Comparison of ENCODE assay signal across 8 cellular contexts in genomic region chr19:43784251-43784980, GRCh38. TPM values are rescaled to one million over a fixed set of nuclear protein-coding genes. Genes with fewer than 3 reads are reported as not detected.
DNase-seq lines count a peak whose midpoint lies in the region; ATAC-seq and TF ChIP-seq lines count a peak whose summit lies in the region.

No MANE protein-coding gene starts in this region.

- H3K4me1 Mint-ChIP-seq in stimulated activated naive CD8-positive, alpha-beta T cell treated with anti-CD3 and anti-CD28 coated beads, Interleukin-15, Interleukin-2, amounts not matched to agents 100 ng/mL and 50 ng/mL, for 24 hours (ENCODE audit: low read depth), result peaks cover 47% of the 10 kb centered on the region

- H3K9me3 ChIP-seq in Panc1 (ENCODE audit: control insufficient read depth, insufficient read depth, low read depth, low read length), result no peaks in the 10 kb centered on the region

- H3K9me3 Mint-ChIP-seq in stimulated activated naive CD8-positive, alpha-beta T cell treated with anti-CD3 and anti-CD28 coated beads, Interleukin-15, Interleukin-2, amounts not matched to agents 100 ng/mL and 50 ng/mL, for 24 hours, result no peaks in the 10 kb centered on the region

- peaks cover 3% of the 10 kb centered on the region for H3K36me3 Mint-ChIP-seq in stimulated activated naive CD8-positive, alpha-beta T cell treated with anti-CD3 and anti-CD28 coated beads, Interleukin-15, Interleukin-2, amounts not matched to agents 100 ng/mL and 50 ng/mL, for 24 hours (ENCODE audit: low read depth)

- H3K4me3 Mint-ChIP-seq in stimulated activated naive CD8-positive, alpha-beta T cell treated with anti-CD3 and anti-CD28 coated beads, Interleukin-15, Interleukin-2, amounts not matched to agents 100 ng/mL and 50 ng/mL, for 24 hours, result peak overlapping the region; percentile 80

- TF ChIP-seq CTCF in GM13977 (IDR thresholded peaks at IDR 0.05; ENCODE audit: extremely low read depth, insufficient read depth, missing control alignments), result no peak
- no peak for TF ChIP-seq CTCF in Panc1 (IDR thresholded peaks at IDR 0.05)

- no peaks in the 10 kb centered on the region for H3K27me3 ChIP-seq in Panc1 (ENCODE audit: control insufficient read depth, insufficient read depth, low read length)

- CTCF ChIA-PET in Panc1 (lab: Charles Lee), result interaction anchor here (0.7 to 1.5 kb wide), 2 partner anchors 30 to 39 kb away, joined by 3 to 5 read pairs; partner anchors contain the start of gene SMG9

- peak overlapping the region; percentile 98 for H3K27ac ChIP-seq in Panc1 (ENCODE audit: low read length)

- peak overlapping the region; percentile 88 for H3K27ac Mint-ChIP-seq in stimulated activated naive CD8-positive, alpha-beta T cell treated with anti-CD3 and anti-CD28 coated beads, Interleukin-15, Interleukin-2, amounts not matched to agents 100 ng/mL and 50 ng/mL, for 24 hours

- DNase-seq in GM13977 (ENCODE audit: low spot score), result peak; percentile 53
- DNase-seq in Panc1 (ENCODE audit: low read depth, low spot score), result no peak
- DNase-seq in activated naive CD4-positive, alpha-beta T cell treated with Interleukin-2 at 50 U/mL for 16 hours, result peak; percentile 75
- DNase-seq in iPS-NIHi7 (ENCODE audit: extremely low spot score), result peak; percentile 45
- DNase-seq in KG1 (lab: John Stamatoyannopoulos, UW), result no peak
- no peak for DNase-seq in DMS79 (lab: John Stamatoyannopoulos, UW)

- ATAC-seq in Panc1 (peak; percentile 82), GM19452 (IDR thresholded peaks at IDR 0.05; ENCODE audit: unreplicated experiment) (no peak)

- H3K4me1 ChIP-seq in Panc1 (ENCODE audit: control insufficient read depth, insufficient read depth, low read length), result peaks cover 45% of the 10 kb centered on the region

- intact Hi-C loops in Panc1 (cut with micrococcal nuclease; ENCODE audit: unreplicated experiment), result no loop called here

- peak overlapping the region; percentile 11 to 40; a peak in 3 of 4 replicates for H3K4me3 ChIP-seq in Panc1 (ENCODE audit: low read depth in 2 of 2, low read length in 2 of 2)

- H3K36me3 ChIP-seq in Panc1 (ENCODE audit: control insufficient read depth, insufficient read depth, low read length), result no peaks in the 10 kb centered on the region; the same call in 1 of the 2 replicates

- POLR2A ChIA-PET in Panc1 (lab: Charles Lee), result interaction anchor here (0.6 kb wide), 1 partner anchor 61 kb away, joined by 3 read pairs; no protein-coding TSS in a partner anchor

- H3K27me3 Mint-ChIP-seq in stimulated activated naive CD8-positive, alpha-beta T cell treated with anti-CD3 and anti-CD28 coated beads, Interleukin-15, Interleukin-2, amounts not matched to agents 100 ng/mL and 50 ng/mL, for 24 hours, result no peaks in the 10 kb centered on the region

- in situ Hi-C loops in GM13977 (cut with MboI; ENCODE audit: low pct_unique_long_range_greater_than_20kb, low sequenced_read_pairs, unreplicated experiment) (loop anchor here (5.0 kb wide), 1 partner anchor 37 kb away; no protein-coding TSS in a partner anchor), Panc1 (cut with HindIII; ENCODE audit: low pct_unique_long_range_greater_than_20kb, low sequenced_read_pairs) (no loop called here)

- BruUV-seq in Panc1 (replicated peaks; lab: Mats Ljungman, UMichigan), result no TSS peak

RNA-seq across cellular contexts. Expression of gene KCNN4, which starts 3.6 kb away (rescaled TPM):
- total RNA-seq in Panc1 (2021; ENCODE audit: unreplicated experiment), result 29.7 TPM
- polyA plus RNA-seq in Panc1 (2012; ENCODE audit: insufficient read length), result 50.8 TPM

RNA-seq across cellular contexts. Expression of gene LYPD5, which starts 17.8 kb away (rescaled TPM):
- 0.87 TPM for total RNA-seq in Panc1 (2021; ENCODE audit: unreplicated experiment)
- 0.84 TPM for polyA plus RNA-seq in Panc1 (2012; ENCODE audit: insufficient read length)

RNA-seq across cellular contexts. Expression of gene SMG9, which starts 29.7 kb away (rescaled TPM):
- total RNA-seq in Panc1 (2021; ENCODE audit: unreplicated experiment), result 49.9 TPM
- polyA plus RNA-seq in Panc1 (2012; ENCODE audit: insufficient read length), result 37.6 TPM

RNA-seq across cellular contexts. Expression of gene ZNF283, which starts 42.7 kb away (rescaled TPM):
- total RNA-seq in Panc1 (2021; ENCODE audit: unreplicated experiment), result 6.9 TPM
- polyA plus RNA-seq in Panc1 (2012; ENCODE audit: insufficient read length), result 1.9 TPM

Comparison
In these comparisons a context has a peak if more than half of its experiments do, and no peak if none do; other contexts are left out.
1. DNase-seq: peak in GM13977 (single experiment), activated naive CD4-positive, alpha-beta T cell treated with Interleukin-2 at 50 U/mL for 16 hours (single experiment) and iPS-NIHi7 (single experiment); none in Panc1 (single experiment), KG1 (single experiment) and DMS79 (single experiment).